In genomic region chr5:139708877-139709586, GRCh38 we compare ENCODE assay signal across 8 cellular contexts.
A peak's percentile ranks its signal among the peaks of the same experiment; 100 is the strongest.
DNase-seq lines count a peak whose midpoint lies in the region; ATAC-seq and TF ChIP-seq lines count a peak whose summit lies in the region.

No MANE protein-coding gene starts in this region.

- no peak for TF ChIP-seq POLR2A in NB4 (IDR thresholded peaks at IDR 0.05; ENCODE audit: extremely low read depth, insufficient read length)

- ATAC-seq in GM21825 (IDR thresholded peaks at IDR 0.05; ENCODE audit: unreplicated experiment) (no peak), GM18502 (IDR thresholded peaks at IDR 0.05; ENCODE audit: poor library complexity, unreplicated experiment) (no peak)

- TF ChIP-seq CTCF in NB4 (IDR thresholded peaks at IDR 0.05; ENCODE audit: low read depth, low read length): no peak

- peak; percentile 94 for DNase-seq in DMS 273 (lab: John Stamatoyannopoulos, UW; ENCODE audit: unreplicated experiment)
- DNase-seq in NB4 (ENCODE audit: low read depth): peak; percentile 77
- peak in 31 of 56 donors; percentile 25 to 85 (median 56) for DNase-seq in amygdala (lab: John Stamatoyannopoulos, UW)
- DNase-seq in hepatic stellate cell (ENCODE audit: low spot score): peak; percentile 84
- peak; percentile 85 for DNase-seq in renal cortical epithelial cell (ENCODE audit: low read depth)
- DNase-seq in foreskin melanocyte: no peak

- no peak overlapping the region for H3K4me3 ChIP-seq in NB4 (ENCODE audit: low read depth, low read length)
